In the genomic region with DNA sequence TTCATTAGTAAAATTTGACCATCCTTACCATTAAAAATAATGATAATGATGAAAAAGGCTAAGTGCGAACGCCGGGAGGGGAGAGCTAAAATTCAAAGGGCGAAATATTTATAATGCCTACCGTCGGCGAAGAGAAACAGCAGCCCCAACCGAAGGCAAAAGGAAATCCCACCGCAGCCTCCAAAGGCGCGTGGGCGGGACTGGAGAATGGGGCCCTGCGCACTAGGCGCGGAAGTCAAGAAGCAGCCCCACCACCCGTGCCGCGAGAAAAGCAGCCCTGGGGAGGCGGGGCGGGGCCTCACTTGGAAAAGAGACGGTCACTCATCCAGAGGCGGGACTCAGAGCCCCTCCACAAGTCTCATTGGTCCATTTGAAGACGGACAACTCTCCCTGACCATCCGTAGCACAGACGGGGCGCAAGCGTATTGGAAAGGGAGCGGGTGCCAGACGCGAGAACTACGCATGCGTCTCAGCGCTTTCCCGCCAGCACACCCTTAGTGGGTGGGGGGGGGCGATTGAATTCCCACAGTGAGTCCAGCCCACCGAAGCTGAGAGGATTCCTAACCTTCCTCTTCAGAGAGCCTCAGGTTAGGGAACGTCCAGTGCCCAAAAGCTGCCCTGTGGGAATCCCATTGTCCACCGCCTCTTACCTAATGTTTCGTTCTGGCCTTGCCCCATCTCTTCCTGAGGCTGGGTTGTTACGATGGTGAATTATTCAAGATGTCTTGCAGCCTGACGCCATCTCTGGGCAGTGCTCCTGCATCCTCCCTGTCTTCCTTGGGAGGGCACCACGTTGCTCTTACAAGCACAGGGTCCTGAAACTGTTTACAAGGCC, we compare ENCODE assay signal across 1 cellular context.
TF ChIP-seq lines count a peak whose summit lies in the region.

No MANE protein-coding gene starts in this region.

TF ChIP-seq in HepG2, 621 proteins besides CTCF, POLR2A, EP300 and RAD21 (continued from another document and continues in another):
- peak; percentile 32; the same call in 1 of the 2 replicates for TF ChIP-seq ARNTL (CRISPR knock-in tag; IDR thresholded peaks at IDR 0.05)
- TF ChIP-seq, protein P1, sequence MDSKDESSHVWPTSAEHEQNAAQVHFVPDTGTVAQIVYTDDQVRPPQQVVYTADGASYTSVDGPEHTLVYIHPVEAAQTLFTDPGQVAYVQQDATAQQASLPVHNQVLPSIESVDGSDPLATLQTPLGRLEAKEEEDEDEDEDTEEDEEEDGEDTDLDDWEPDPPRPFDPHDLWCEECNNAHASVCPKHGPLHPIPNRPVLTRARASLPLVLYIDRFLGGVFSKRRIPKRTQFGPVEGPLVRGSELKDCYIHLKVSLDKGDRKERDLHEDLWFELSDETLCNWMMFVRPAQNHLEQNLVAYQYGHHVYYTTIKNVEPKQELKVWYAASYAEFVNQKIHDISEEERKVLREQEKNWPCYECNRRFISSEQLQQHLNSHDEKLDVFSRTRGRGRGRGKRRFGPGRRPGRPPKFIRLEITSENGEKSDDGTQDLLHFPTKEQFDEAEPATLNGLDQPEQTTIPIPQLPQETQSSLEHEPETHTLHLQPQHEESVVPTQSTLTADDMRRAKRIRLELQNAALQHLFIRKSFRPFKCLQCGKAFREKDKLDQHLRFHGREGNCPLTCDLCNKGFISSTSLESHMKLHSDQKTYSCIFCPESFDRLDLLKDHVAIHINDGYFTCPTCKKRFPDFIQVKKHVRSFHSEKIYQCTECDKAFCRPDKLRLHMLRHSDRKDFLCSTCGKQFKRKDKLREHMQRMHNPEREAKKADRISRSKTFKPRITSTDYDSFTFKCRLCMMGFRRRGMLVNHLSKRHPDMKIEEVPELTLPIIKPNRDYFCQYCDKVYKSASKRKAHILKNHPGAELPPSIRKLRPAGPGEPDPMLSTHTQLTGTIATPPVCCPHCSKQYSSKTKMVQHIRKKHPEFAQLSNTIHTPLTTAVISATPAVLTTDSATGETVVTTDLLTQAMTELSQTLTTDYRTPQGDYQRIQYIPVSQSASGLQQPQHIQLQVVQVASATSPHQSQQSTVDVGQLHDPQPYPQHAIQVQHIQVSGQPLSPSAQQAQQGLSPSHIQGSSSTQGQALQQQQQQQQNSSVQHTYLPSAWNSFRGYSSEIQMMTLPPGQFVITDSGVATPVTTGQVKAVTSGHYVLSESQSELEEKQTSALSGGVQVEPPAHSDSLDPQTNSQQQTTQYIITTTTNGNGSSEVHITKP (CRISPR knock-in tag; IDR thresholded peaks at IDR 0.05; ENCODE audit: low read depth) = no peak
- peak; percentile 70 for TF ChIP-seq THAP11 (CRISPR knock-in tag; IDR thresholded peaks at IDR 0.05)
- TF ChIP-seq YEATS4 (CRISPR knock-in tag; IDR thresholded peaks at IDR 0.05; ENCODE audit: borderline replicate concordance) = peak; percentile 47; the same call in 1 of the 2 replicates
- TF ChIP-seq, protein P2, sequence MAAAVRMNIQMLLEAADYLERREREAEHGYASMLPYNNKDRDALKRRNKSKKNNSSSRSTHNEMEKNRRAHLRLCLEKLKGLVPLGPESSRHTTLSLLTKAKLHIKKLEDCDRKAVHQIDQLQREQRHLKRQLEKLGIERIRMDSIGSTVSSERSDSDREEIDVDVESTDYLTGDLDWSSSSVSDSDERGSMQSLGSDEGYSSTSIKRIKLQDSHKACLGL (CRISPR knock-in tag; IDR thresholded peaks at IDR 0.05) = peak; percentile 9; the same call in 1 of the 2 replicates
- TF ChIP-seq, protein P3, sequence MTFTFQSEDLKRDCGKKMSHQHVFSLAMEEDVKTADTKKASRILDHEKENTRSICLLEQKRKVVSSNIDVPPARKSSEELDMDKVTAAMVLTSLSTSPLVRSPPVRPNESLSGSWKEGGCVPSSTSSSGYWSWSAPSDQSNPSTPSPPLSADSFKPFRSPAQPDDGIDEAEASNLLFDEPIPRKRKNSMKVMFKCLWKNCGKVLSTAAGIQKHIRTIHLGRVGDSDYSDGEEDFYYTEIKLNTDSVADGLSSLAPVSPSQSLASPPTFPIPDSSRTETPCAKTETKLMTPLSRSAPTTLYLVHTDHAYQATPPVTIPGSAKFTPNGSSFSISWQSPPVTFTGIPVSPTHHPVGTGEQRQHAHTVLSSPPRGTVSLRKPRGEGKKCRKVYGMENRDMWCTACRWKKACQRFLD (CRISPR knock-in tag; IDR thresholded peaks at IDR 0.05; ENCODE audit: borderline replicate concordance) = peak; percentile 37; the same call in 1 of the 2 replicates
- peak; percentile 77 for TF ChIP-seq MAX (IDR thresholded peaks at IDR 0.05)
- TF ChIP-seq KLF16 (CRISPR knock-in tag; IDR thresholded peaks at IDR 0.05) = peak in 1 of 2 experiments; percentile 68; a peak in 1 of 4 replicates
- no peak for TF ChIP-seq ZNF713 (CRISPR knock-in tag; IDR thresholded peaks at IDR 0.05)
- peak; percentile 51; the same call in 1 of the 2 replicates for TF ChIP-seq ZNF777 (CRISPR knock-in tag; IDR thresholded peaks at IDR 0.05)
- peak; percentile 52 for TF ChIP-seq ASH2L (IDR thresholded peaks at IDR 0.05; ENCODE audit: insufficient read length, low read depth, low read length)
- TF ChIP-seq GMEB1 (CRISPR knock-in tag; IDR thresholded peaks at IDR 0.05; ENCODE audit: borderline replicate concordance) = peak; percentile 50; the same call in 1 of the 2 replicates
- peak; percentile 95 for TF ChIP-seq NFYB (CRISPR knock-in tag; IDR thresholded peaks at IDR 0.05)
- TF ChIP-seq SP2 (CRISPR knock-in tag; IDR thresholded peaks at IDR 0.05) = peak; percentile 93
- TF ChIP-seq ZNF841 (CRISPR knock-in tag; IDR thresholded peaks at IDR 0.05; ENCODE audit: borderline replicate concordance) = no peak
- TF ChIP-seq, protein P4, sequence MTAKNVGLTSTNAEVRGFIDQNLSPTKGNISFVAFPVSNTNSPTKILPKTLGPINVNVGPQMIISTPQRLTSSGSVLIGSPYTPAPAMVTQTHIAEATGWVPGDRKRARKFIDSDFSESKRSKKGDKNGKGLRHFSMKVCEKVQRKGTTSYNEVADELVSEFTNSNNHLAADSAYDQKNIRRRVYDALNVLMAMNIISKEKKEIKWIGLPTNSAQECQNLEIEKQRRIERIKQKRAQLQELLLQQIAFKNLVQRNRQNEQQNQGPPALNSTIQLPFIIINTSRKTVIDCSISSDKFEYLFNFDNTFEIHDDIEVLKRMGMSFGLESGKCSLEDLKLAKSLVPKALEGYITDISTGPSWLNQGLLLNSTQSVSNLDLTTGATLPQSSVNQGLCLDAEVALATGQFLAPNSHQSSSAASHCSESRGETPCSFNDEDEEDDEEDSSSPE (CRISPR knock-in tag; IDR thresholded peaks at IDR 0.05) = peak; percentile 98
- TF ChIP-seq AHR (CRISPR knock-in tag; IDR thresholded peaks at IDR 0.05) = peak; percentile 52
- 0 out of 2 replicates have a peak, but pooled peaks have one; percentile 46 for TF ChIP-seq THRA (CRISPR knock-in tag; IDR thresholded peaks at IDR 0.05; ENCODE audit: borderline replicate concordance)
- TF ChIP-seq ZNF597 (CRISPR knock-in tag; IDR thresholded peaks at IDR 0.05) = no peak
- peak; percentile 82 for TF ChIP-seq YEATS2 (CRISPR knock-in tag; IDR thresholded peaks at IDR 0.05; ENCODE audit: borderline replicate concordance)
- TF ChIP-seq ZNF768 (CRISPR knock-in tag; IDR thresholded peaks at IDR 0.05) = no peak; the same call in 1 of the 2 replicates
- TF ChIP-seq SRSF1 (optimal IDR thresholded peaks at IDR 0.05; ENCODE audit: low read depth, low read length) = peak; percentile 76
- no peak for TF ChIP-seq GRHL1 (CRISPR knock-in tag; conservative IDR thresholded peaks at IDR 0.05)
- TF ChIP-seq RARA (CRISPR knock-in tag; IDR thresholded peaks at IDR 0.05) = 0 out of 2 replicates have a peak, but pooled peaks have one; percentile 14
- TF ChIP-seq MXI1 (IDR thresholded peaks at IDR 0.05; ENCODE audit: borderline replicate concordance, low read depth, low read length) = peak; percentile 56; the same call in 1 of the 3 replicates
- peak; percentile 78; the same call in 1 of the 2 replicates for TF ChIP-seq ERF (CRISPR knock-in tag; IDR thresholded peaks at IDR 0.05)
- peak; percentile 78 for TF ChIP-seq RBFOX2 (IDR thresholded peaks at IDR 0.05; ENCODE audit: low read depth, low read length)
- TF ChIP-seq CENPX (CRISPR knock-in tag; IDR thresholded peaks at IDR 0.05) = no peak
- TF ChIP-seq SAP130 (CRISPR knock-in tag; IDR thresholded peaks at IDR 0.05; ENCODE audit: low read depth) = peak; percentile 82
- TF ChIP-seq DNMT1 (CRISPR knock-in tag; IDR thresholded peaks at IDR 0.05) = 0 out of 2 replicates have a peak, but pooled peaks have one; percentile 18
- TF ChIP-seq PCBP1 (IDR thresholded peaks at IDR 0.05; ENCODE audit: borderline replicate concordance, low read depth, low read length) = 0 out of 2 replicates have a peak, but pooled peaks have one; percentile 25
- TF ChIP-seq ZNF850 (CRISPR knock-in tag; conservative IDR thresholded peaks at IDR 0.05) = no peak
- peak; percentile 76; the same call in 1 of the 2 replicates for TF ChIP-seq MYC (CRISPR knock-in tag; IDR thresholded peaks at IDR 0.05; ENCODE audit: borderline replicate concordance)
- TF ChIP-seq NFYC (CRISPR knock-in tag; IDR thresholded peaks at IDR 0.05) = peak; percentile 97
- peak; percentile 85 for TF ChIP-seq POLR2AphosphoS5 (IDR thresholded peaks at IDR 0.05; ENCODE audit: low read depth, low read length)
- TF ChIP-seq SNAPC4 (CRISPR knock-in tag; IDR thresholded peaks at IDR 0.05) = 0 out of 2 replicates have a peak, but pooled peaks have one; percentile 64
- no peak for TF ChIP-seq ZNF354B (CRISPR knock-in tag; IDR thresholded peaks at IDR 0.05)
- TF ChIP-seq MXD4 (CRISPR knock-in tag; IDR thresholded peaks at IDR 0.05) = peak; percentile 33; the same call in 1 of the 2 replicates
